19 cellular contexts compared by ENCODE assay signal in the genomic region with DNA sequence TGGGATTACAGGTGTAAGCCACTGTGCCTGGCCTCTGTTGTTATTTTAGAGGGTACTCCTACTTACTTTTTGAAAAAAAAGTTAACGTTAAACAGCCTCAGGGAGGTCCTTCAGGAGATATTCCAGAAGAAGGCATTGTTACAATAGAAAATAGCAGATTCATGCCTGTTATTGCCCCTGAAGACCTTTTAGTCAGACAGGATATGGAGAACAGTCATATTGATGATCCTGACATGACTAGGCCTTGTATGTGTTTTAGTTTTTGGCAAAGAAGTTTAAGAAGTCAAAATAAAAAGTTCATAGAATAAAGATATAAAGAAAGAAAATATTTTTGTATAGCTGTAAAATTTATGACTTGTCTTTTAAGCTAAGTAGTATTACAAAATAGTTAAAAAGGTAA. TPM values are rescaled to one million over a fixed set of nuclear protein-coding genes. Genes with fewer than 3 reads are reported as not detected.
DNase-seq lines count a peak whose midpoint lies in the region; ATAC-seq, FAIRE-seq and TF ChIP-seq lines count a peak whose summit lies in the region.
"Had no signal": no experiment of that assay in that cellular context is flagged by ENCODE, and none has a peak within 500 bp of the region (broad histone marks: within the 10 kb centered on the region; RNA-seq: fewer than 3 reads in every experiment).

No MANE protein-coding gene starts in this region.

- no peak overlapping the region for H2BK15ac ChIP-seq in neuronal stem cell (ENCODE audit: low read length)

- 58 to 95% (median 88%) methylated on average over 1 of the region's 1 CpG for WGBS in adrenal gland, 4 donors
- WGBS in neuronal stem cell (ENCODE audit: extremely low coverage in 2 of 2, insufficient read length in 2 of 2, insufficient replicate concordance in 1 of 2), 2 donors: no CpG with 5 or more reads among the region's 1 CpG

- no TSS peak for BruUV-seq in endothelial cell of umbilical vein (replicated peaks; lab: Mats Ljungman, UMichigan)

- H3K4me3 ChIP-seq in endothelial cell of umbilical vein (replicated peaks in 1 of 3; ENCODE audit: insufficient read depth in 1 of 3, low read depth in 1 of 3, low read length in 3 of 3): no peak overlapping the region
- H3K4me3 ChIP-seq in adrenal gland: no peak overlapping the region
- no peak overlapping the region for H3K4me3 ChIP-seq in neuronal stem cell (ENCODE audit: low read length in 2 of 2)
- H3K4me3 ChIP-seq: SJCRH30 had no signal

- POLR2A ChIA-PET in endothelial cell of umbilical vein (lab: Charles Lee): no interaction called here

- TF ChIP-seq POLR2A in endothelial cell of umbilical vein (IDR thresholded peaks at IDR 0.05; ENCODE audit: low read depth, low read length): no peak
- no peak for TF ChIP-seq POLR2A in adrenal gland (IDR thresholded peaks at IDR 0.05)

- no peak for ATAC-seq in HG03571 (IDR thresholded peaks at IDR 0.05; ENCODE audit: unreplicated experiment)
- ATAC-seq in HG03378 (IDR thresholded peaks at IDR 0.05; ENCODE audit: unreplicated experiment): no peak

- no peak overlapping the region for H3K14ac ChIP-seq in neuronal stem cell (ENCODE audit: low read length)

- H3K36me3 ChIP-seq in endothelial cell of umbilical vein (ENCODE audit: control insufficient read depth in 2 of 2, extremely low read depth in 1 of 2, insufficient read depth in 2 of 2, low read length in 2 of 2) (no peaks in the 10 kb centered on the region), adrenal gland (replicated peaks in 1 of 2) (peaks cover 0 to 9% of the 10 kb centered on the region in 2 donors), neuronal stem cell (replicated peaks in 1 of 2; ENCODE audit: control insufficient read depth in 2 of 2, insufficient read depth in 2 of 2, low read length in 2 of 2) (no peaks in the 10 kb centered on the region)
- H3K36me3 ChIP-seq: SJCRH30 had no signal

- DNase-seq in RKO (ENCODE audit: low spot score) (peak; percentile 60), endothelial cell of umbilical vein (ENCODE audit: low read depth, low spot score) (no peak), adrenal gland (no peak), neuronal stem cell (ENCODE audit: low spot score) (no peak)
- DNase-seq: CD4-positive, alpha-beta T cell; EL; H9; NCI-H1436 treated with DMSO at 0.1 percent for 48 hours; NCI-H2029 treated with DMSO at 0.1 percent for 48 hours; NCI-H2171 treated with DMSO at 0.1 percent for 48 hours; NCI-H446 treated with DMSO at 0.1 percent for 48 hours; NK-92 treated with Interleukin-12 subunit alpha and Interleukin-12 subunit beta, amount 100 ng/mL, for 24 hours; SJCRH30 had no signal

- no peaks in the 10 kb centered on the region for H3K4me1 ChIP-seq in endothelial cell of umbilical vein (ENCODE audit: control insufficient read depth, extremely low read depth, insufficient read depth, low read length)
- no peaks in the 10 kb centered on the region for H3K4me1 ChIP-seq in adrenal gland (replicated peaks in 1 of 2)
- H3K4me1 ChIP-seq in neuronal stem cell (ENCODE audit: control insufficient read depth in 2 of 2, insufficient read depth in 1 of 2, low read depth in 1 of 2, low read length in 2 of 2): no peaks in the 10 kb centered on the region
- H3K4me1 ChIP-seq: SJCRH30 had no signal

- H3K4me2 ChIP-seq in endothelial cell of umbilical vein (ENCODE audit: insufficient read depth, low read length) (no peak overlapping the region), neuronal stem cell (ENCODE audit: insufficient read depth, low read length, poor library complexity, severe bottlenecking) (no peak overlapping the region)
- H3K4me2 ChIP-seq: KMS-11 had no signal

- no peak overlapping the region for H4K8ac ChIP-seq in neuronal stem cell (ENCODE audit: low read depth, low read length)

- intact Hi-C loops in endothelial cell of umbilical vein (cut with micrococcal nuclease): no loop called here
- intact Hi-C loops in adrenal gland (cut with DNase I): no loop called here

- H3K18ac ChIP-seq in neuronal stem cell (ENCODE audit: low read length): no peak overlapping the region

- no peak overlapping the region for H3K23ac ChIP-seq in neuronal stem cell (ENCODE audit: low read depth, low read length, poor library complexity)

- H3K9me1 ChIP-seq in endothelial cell of umbilical vein (replicated peaks; ENCODE audit: control insufficient read depth, extremely low read depth, insufficient read depth, low read length): no peaks in the 10 kb centered on the region

- no peak overlapping the region for H2AK5ac ChIP-seq in neuronal stem cell (ENCODE audit: low read depth, low read length)

- no peaks in the 10 kb centered on the region for H3K79me1 ChIP-seq in neuronal stem cell (ENCODE audit: low read depth, low read length)

- TF ChIP-seq CTCF in endothelial cell of umbilical vein (IDR thresholded peaks at IDR 0.05; ENCODE audit: extremely low read depth in 1 of 2, insufficient read depth in 1 of 2, low read depth in 1 of 2, low read length in 2 of 2) (no peak), adrenal gland (IDR thresholded peaks at IDR 0.05) (no peak)

- no peaks in the 10 kb centered on the region for H4K20me1 ChIP-seq in endothelial cell of umbilical vein (replicated peaks; ENCODE audit: control insufficient read depth, extremely low read depth, insufficient read depth, low read length)

- CTCF ChIA-PET in endothelial cell of umbilical vein (lab: Charles Lee): no interaction called here

- H3K9me3 ChIP-seq in endothelial cell of umbilical vein (replicated peaks; ENCODE audit: control insufficient read depth, insufficient read depth, low read length): no peaks in the 10 kb centered on the region
- no peaks in the 10 kb centered on the region for H3K9me3 ChIP-seq in adrenal gland (replicated peaks in 1 of 3)
- no peaks in the 10 kb centered on the region for H3K9me3 ChIP-seq in neuronal stem cell (replicated peaks in 1 of 2; ENCODE audit: control insufficient read depth in 2 of 2, insufficient read depth in 1 of 2, low read depth in 1 of 2, low read length in 2 of 2)
- H3K9me3 ChIP-seq: SJCRH30 had no signal

- no peak overlapping the region for H3K27ac ChIP-seq in endothelial cell of umbilical vein (ENCODE audit: insufficient read depth, low read depth, low read length)
- no peak overlapping the region for H3K27ac ChIP-seq in adrenal gland
- H3K27ac ChIP-seq in neuronal stem cell (replicated peaks; ENCODE audit: low read length): no peak overlapping the region
- H3K27ac ChIP-seq: KMS-11, RWPE1, SJCRH30 had no signal

- peak; percentile 37 for FAIRE-seq in A204.1 (lab: Jason Lieb, UNC)
- peak; percentile 66 for FAIRE-seq in G401.6 (lab: Jason Lieb, UNC)
- FAIRE-seq in endothelial cell of umbilical vein (lab: Jason Lieb, UNC): no peak

- no peak overlapping the region for H4K91ac ChIP-seq in neuronal stem cell (ENCODE audit: low read depth, low read length, poor library complexity)

- no peak overlapping the region for H2BK120ac ChIP-seq in neuronal stem cell (ENCODE audit: low read depth, low read length)

- no peak overlapping the region for H2BK12ac ChIP-seq in neuronal stem cell (ENCODE audit: low read length)

- no peak overlapping the region for H3K4ac ChIP-seq in neuronal stem cell (ENCODE audit: low read length)

- no peaks in the 10 kb centered on the region for H3K79me2 ChIP-seq in endothelial cell of umbilical vein (ENCODE audit: control insufficient read depth, insufficient read depth, low read length)

- no peak overlapping the region for H2BK5ac ChIP-seq in neuronal stem cell (ENCODE audit: low read length)

- H3K27me3 ChIP-seq in endothelial cell of umbilical vein (ENCODE audit: control insufficient read depth in 2 of 2, insufficient read depth in 2 of 2, low read length in 2 of 2): no peaks in the 10 kb centered on the region
- no peaks in the 10 kb centered on the region for H3K27me3 ChIP-seq in adrenal gland
- no peaks in the 10 kb centered on the region for H3K27me3 ChIP-seq in neuronal stem cell (ENCODE audit: control insufficient read depth in 3 of 3, insufficient read depth in 3 of 3, low read depth in 1 of 3, low read length in 3 of 3)
- H3K27me3 ChIP-seq: SJCRH30 had no signal

- H3K9ac ChIP-seq in endothelial cell of umbilical vein (replicated peaks; ENCODE audit: extremely low read depth, insufficient read depth, low read length): no peak overlapping the region
- H3K9ac ChIP-seq in neuronal stem cell (ENCODE audit: low read depth, low read length, poor library complexity): no peak overlapping the region
- H3K9ac ChIP-seq: KMS-11 had no signal

- dilution Hi-C loops in endothelial cell of umbilical vein (cut with MboI; ENCODE audit: extremely low pct_ligation_motif_present, low sequenced_read_pairs): no loop called here

- H2AFZ ChIP-seq in endothelial cell of umbilical vein (ENCODE audit: low read depth, low read length): no peak overlapping the region
- H2AFZ ChIP-seq in neuronal stem cell (ENCODE audit: low read length): no peak overlapping the region

TF ChIP-seq in endothelial cell of umbilical vein, 7 proteins besides CTCF, POLR2A, EP300 and RAD21:
- TF ChIP-seq FOS (IDR thresholded peaks at IDR 0.05; ENCODE audit: borderline replicate concordance, insufficient read depth, low read length): peak; percentile 41
- TF ChIP-seq EZH2 (IDR thresholded peaks at IDR 0.05; ENCODE audit: borderline replicate concordance, low read depth, low read length, severe bottlenecking): no peak

RNA-seq across cellular contexts. Expression of a gene that starts 45.3 kb away (rescaled TPM):
- total RNA-seq in endothelial cell of umbilical vein (26.1 and 27.8 TPM in 2 replicates), adrenal gland (10 to 100 TPM; 37.8 to 89.6 (median 49.0) TPM)
- polyA plus RNA-seq in endothelial cell of umbilical vein (28.2 and 28.8 TPM in 2 replicates), adrenal gland (100 to 1,000 TPM in 1 of 3 donors, 10 to 100 TPM in 2; 54.9 to 101 (median 72.7) TPM)
- 46.9 and 47.4 TPM in 2 replicates for polyA plus RNA-seq in endothelial cell of umbilical vein (2011; cell fraction: cytosol; rRNA removed)
- polyA plus RNA-seq in endothelial cell of umbilical vein (2011; cell fraction: nucleus; rRNA removed): 27.1 and 29.2 TPM in 2 replicates
- polyA plus RNA-seq in endothelial cell of umbilical vein (2012): 27.4 and 28.2 TPM in 2 replicates
- polyA minus RNA-seq in endothelial cell of umbilical vein: 21.0 and 21.2 TPM in 2 replicates
- polyA minus RNA-seq in endothelial cell of umbilical vein (2011; cell fraction: cytosol; rRNA and poly(A)+ RNA removed): 9.8 TPM
- polyA minus RNA-seq in endothelial cell of umbilical vein (2011; cell fraction: nucleus; rRNA and poly(A)+ RNA removed): 19.2 and 23.9 TPM in 2 replicates
- 33.3 TPM for polyA plus RNA-seq in neuronal stem cell (2013, experiment 1 of 2)
- polyA plus RNA-seq in neuronal stem cell (2013, experiment 2 of 2): 32.5 TPM
